29 cellular contexts compared by ENCODE assay signal in the genomic region with DNA sequence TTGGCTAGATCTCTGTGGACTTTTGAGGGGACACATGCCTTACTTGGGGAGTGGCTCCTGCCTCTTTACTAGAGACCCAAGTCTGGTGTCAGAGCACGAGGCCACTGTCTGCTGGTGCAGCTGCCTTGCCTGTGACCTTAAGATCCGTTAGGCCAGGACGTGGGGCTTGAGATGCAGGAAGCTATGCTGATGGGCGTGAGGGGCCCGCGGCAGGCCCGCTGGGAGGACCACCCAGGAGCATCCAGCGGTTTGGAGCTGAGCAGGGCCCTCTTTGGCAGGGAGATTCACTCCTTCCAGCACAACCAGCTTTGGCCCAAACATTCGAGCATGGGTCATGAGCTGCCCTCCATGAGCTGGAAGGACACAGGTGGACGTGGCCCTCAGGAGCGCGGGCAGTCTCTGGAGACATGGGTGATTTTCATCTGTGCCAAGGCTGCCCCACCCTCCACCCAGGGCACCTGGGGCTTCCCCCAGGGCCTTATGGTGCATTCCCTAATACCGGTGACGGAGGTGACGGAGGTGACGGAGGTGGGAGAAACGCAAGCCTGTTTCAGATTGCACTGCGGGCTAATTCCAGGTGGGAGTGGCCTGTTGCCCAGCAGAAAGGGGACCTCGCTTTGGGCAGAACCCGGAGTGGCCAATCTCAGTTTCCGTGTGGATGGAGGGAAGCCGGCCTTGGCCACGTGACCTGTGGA. TPM values are rescaled to one million over a fixed set of nuclear protein-coding genes. Genes with fewer than 3 reads are reported as not detected.
"Had no signal": no experiment of that assay in that cellular context is flagged by ENCODE, and none has a peak within 500 bp of the region (broad histone marks: within the 10 kb centered on the region; RNA-seq: fewer than 3 reads in every experiment).

No MANE protein-coding gene starts in this region.

- DNase-seq: activated CD4-positive, alpha-beta T cell treated with anti-CD3 and anti-CD28 coated beads for 4 hours; activated CD4-positive, alpha-beta T cell treated with anti-CD3 and anti-CD28 coated beads, Interleukin-2, amount 50 U/mL, for 48 hours; activated CD4-positive, CD25-positive, alpha-beta regulatory T cell; activated CD8-positive, alpha-beta memory T cell treated with anti-CD3 and anti-CD28 coated beads for 24 hours; activated effector memory CD4-positive, alpha-beta T cell treated with anti-CD3 and anti-CD28 coated beads, Interleukin-2, amount 50 U/mL, for 16 hours; activated naive CD4-positive, alpha-beta T cell treated with anti-CD3 and anti-CD28 coated beads, Interleukin-2, amount 10 ng/mL, durations not matched to agents 7 days and 5 days; activated naive CD8-positive, alpha-beta T cell treated with anti-CD3 and anti-CD28 coated beads, Interleukin-2, amount 10 ng/mL, durations not matched to agents 7 days and 5 days; cerebellar nuclear complex; effector CD8-positive, alpha-beta T cell; esophagus squamous epithelium; foreskin melanocyte; pancreas; retina; stimulated activated CD4-positive, alpha-beta T cell treated with anti-CD3 and anti-CD28 coated beads, Interleukin-15, amount 100 ng/mL, for 24 hours; stimulated activated CD4-positive, alpha-beta T cell treated with anti-CD3 and anti-CD28 coated beads, Interleukin-2, amount 100 ng/mL, for 24 hours; stimulated activated naive CD4-positive, alpha-beta T cell had no signal

- H3K4me3 ChIP-seq: ascending aorta, cardiac muscle cell, colonic mucosa, esophagus squamous epithelium, left lung, lung, pancreas, prostate gland, tibial nerve had no signal

- H3K4me3 Mint-ChIP-seq: activated naive CD4-positive, alpha-beta T cell treated with anti-CD3 and anti-CD28 coated beads, Interleukin-2, amount 10 ng/mL, durations not matched to agents 7 days and 5 days; activated naive CD8-positive, alpha-beta T cell treated with anti-CD3 and anti-CD28 coated beads, Interleukin-2, amount 10 ng/mL, durations not matched to agents 7 days and 5 days; activated T-helper 1 cell treated with anti-CD3 and anti-CD28 coated beads, Interleukin-12 subunit alpha, Interleukin-12 subunit beta, Interleukin-2, Interleukin-4 antibody, amounts not matched to agents 30 ng/mL and 10 ng/mL and 1 ng/mL, durations not matched to agents 14 hours and 24 hours and 36 hours; brain; nephron; T-helper 2 cell treated with Interferon-gamma antibody and Interleukin-4, amounts not matched to agents 5 μg/mL and 100 μg/mL, for 36 hours had no signal

- FAIRE-seq: endometrium, pancreas had no signal

- H3K4me1 ChIP-seq: prostate gland had no signal

- H3K9me3 ChIP-seq: ascending aorta, colonic mucosa, esophagus squamous epithelium, left lung, pancreas, prostate gland, tibial nerve had no signal

- H3K27ac Mint-ChIP-seq: activated naive CD4-positive, alpha-beta T cell treated with anti-CD3 and anti-CD28 coated beads, Interleukin-2, amount 10 ng/mL, durations not matched to agents 7 days and 5 days; activated naive CD8-positive, alpha-beta T cell treated with anti-CD3 and anti-CD28 coated beads, Interleukin-2, amount 10 ng/mL, durations not matched to agents 7 days and 5 days; activated T-helper 1 cell treated with anti-CD3 and anti-CD28 coated beads, Interleukin-12 subunit alpha, Interleukin-12 subunit beta, Interleukin-2, Interleukin-4 antibody, amounts not matched to agents 30 ng/mL and 10 ng/mL and 1 ng/mL, durations not matched to agents 14 hours and 24 hours and 36 hours; nephron; T-helper 2 cell treated with Interferon-gamma antibody and Interleukin-4, amounts not matched to agents 5 μg/mL and 100 μg/mL, for 36 hours had no signal

- H3K36me3 ChIP-seq: cardiac muscle cell, colonic mucosa, pancreas, prostate gland had no signal

- H3K27ac ChIP-seq: ascending aorta, cardiac muscle cell, colonic mucosa, epithelial cell of prostate, esophagus squamous epithelium, left lung, pancreas, prostate gland had no signal

- H3K9me3 Mint-ChIP-seq: activated naive CD4-positive, alpha-beta T cell treated with anti-CD3 and anti-CD28 coated beads, Interleukin-2, amount 10 ng/mL, durations not matched to agents 7 days and 5 days; activated naive CD8-positive, alpha-beta T cell treated with anti-CD3 and anti-CD28 coated beads, Interleukin-2, amount 10 ng/mL, durations not matched to agents 7 days and 5 days; activated T-helper 1 cell treated with anti-CD3 and anti-CD28 coated beads, Interleukin-12 subunit alpha, Interleukin-12 subunit beta, Interleukin-2, Interleukin-4 antibody, amounts not matched to agents 30 ng/mL and 10 ng/mL and 1 ng/mL, durations not matched to agents 14 hours and 24 hours and 36 hours; nephron; T-helper 2 cell treated with Interferon-gamma antibody and Interleukin-4, amounts not matched to agents 5 μg/mL and 100 μg/mL, for 36 hours had no signal

- H3K27me3 ChIP-seq: ascending aorta, cardiac muscle cell, colonic mucosa, esophagus squamous epithelium, left lung, pancreas, tibial nerve had no signal

- ATAC-seq: left lung, pancreas had no signal

- H3K27me3 Mint-ChIP-seq: activated naive CD4-positive, alpha-beta T cell treated with anti-CD3 and anti-CD28 coated beads, Interleukin-2, amount 10 ng/mL, durations not matched to agents 7 days and 5 days; activated naive CD8-positive, alpha-beta T cell treated with anti-CD3 and anti-CD28 coated beads, Interleukin-2, amount 10 ng/mL, durations not matched to agents 7 days and 5 days had no signal

RNA-seq across cellular contexts. Expression of gene C1QTNF1, which starts 56.9 kb away (rescaled TPM):
- total RNA-seq: activated naive CD8-positive, alpha-beta T cell treated with anti-CD3 and anti-CD28 coated beads, Interleukin-2, amount 10 ng/mL, durations not matched to agents 7 days and 5 days; activated T-helper 1 cell treated with anti-CD3 and anti-CD28 coated beads, Interleukin-12 subunit alpha, Interleukin-12 subunit beta, Interleukin-2, Interleukin-4 antibody, amounts not matched to agents 30 ng/mL and 10 ng/mL and 1 ng/mL, durations not matched to agents 14 hours and 24 hours and 36 hours had no signal
